9 cellular contexts compared by ENCODE assay signal in genomic region chr18:658947-659533, GRCh38. TPM values are rescaled to one million over a fixed set of nuclear protein-coding genes. Genes with fewer than 3 reads are reported as not detected.
DNase-seq lines count a peak whose midpoint lies in the region; TF ChIP-seq lines count a peak whose summit lies in the region.
"Had no signal": no experiment of that assay in that cellular context is flagged by ENCODE, and none has a peak within 500 bp of the region (broad histone marks: within the 10 kb centered on the region; RNA-seq: fewer than 3 reads in every experiment).

No MANE protein-coding gene starts in this region.

- no peaks in the 10 kb centered on the region for H3K27me3 ChIP-seq in DOHH2 (ENCODE audit: control insufficient read depth, low read length)
- no peaks in the 10 kb centered on the region for H3K27me3 ChIP-seq in OCI-LY1 (ENCODE audit: insufficient read depth, low read length)
- no peaks in the 10 kb centered on the region for H3K27me3 ChIP-seq in effector memory CD4-positive, alpha-beta T cell (replicated peaks; ENCODE audit: control insufficient read depth, insufficient read depth, low read length, poor library complexity, severe bottlenecking)
- H3K27me3 ChIP-seq in osteoblast (ENCODE audit: insufficient read depth, low read length), result no peaks in the 10 kb centered on the region
- H3K27me3 ChIP-seq in adrenal gland, result peaks cover 4% of the 10 kb centered on the region

- H3K79me2 ChIP-seq in DOHH2 (ENCODE audit: control insufficient read depth, low read length), result peaks cover 79% of the 10 kb centered on the region
- peaks cover 6% of the 10 kb centered on the region; the same call in 1 of the 2 replicates for H3K79me2 ChIP-seq in OCI-LY1 (ENCODE audit: insufficient read depth, low read length)
- H3K79me2 ChIP-seq in osteoblast (ENCODE audit: insufficient read depth, low read length), result peaks cover 32% of the 10 kb centered on the region

- H2AFZ ChIP-seq in OCI-LY1 (ENCODE audit: low read length) (no peak overlapping the region), osteoblast (ENCODE audit: low read length) (peak overlapping the region; percentile 96)

- WGBS in adrenal gland, 4 donors, result 81 to 88% (median 83%) methylated on average over 10 of the region's 10 CpGs

- no peak for TF ChIP-seq POLR2A in adrenal gland (IDR thresholded peaks at IDR 0.05)

- H3F3A ChIP-seq in DOHH2 (ENCODE audit: control insufficient read depth, insufficient read depth) (no peaks in the 10 kb centered on the region), OCI-LY1 (ENCODE audit: insufficient read depth, low read length) (no peaks in the 10 kb centered on the region)

- H4K20me1 ChIP-seq in DOHH2 (ENCODE audit: control insufficient read depth, insufficient read depth, low read depth, low read length), result no peaks in the 10 kb centered on the region
- H4K20me1 ChIP-seq in OCI-LY1 (ENCODE audit: insufficient read depth, low read length), result no peaks in the 10 kb centered on the region
- no peaks in the 10 kb centered on the region for H4K20me1 ChIP-seq in osteoblast (ENCODE audit: insufficient read depth, low read length)

- H3K9me2 ChIP-seq in DOHH2 (replicated peaks; ENCODE audit: control insufficient read depth, low read length) (no peaks in the 10 kb centered on the region), OCI-LY1 (ENCODE audit: low read depth, low read length) (no peaks in the 10 kb centered on the region)

- H3K9me3 ChIP-seq in DOHH2 (ENCODE audit: control insufficient read depth, insufficient read depth, low read length) (peaks cover 18% of the 10 kb centered on the region; the same call in 1 of the 2 replicates), OCI-LY1 (ENCODE audit: low read length) (no peaks in the 10 kb centered on the region), osteoblast (ENCODE audit: low read depth, low read length) (no peaks in the 10 kb centered on the region), adrenal gland (replicated peaks in 1 of 3) (no peaks in the 10 kb centered on the region)
- no peaks in the 10 kb centered on the region for H3K9me3 ChIP-seq in effector memory CD4-positive, alpha-beta T cell (ENCODE audit: control insufficient read depth, low read length)
- H3K9me3 ChIP-seq: gastrocnemius medialis had no signal

- intact Hi-C loops in adrenal gland (cut with DNase I), result no loop called here

- no peak for TF ChIP-seq CTCF in DOHH2 (IDR thresholded peaks at IDR 0.05; ENCODE audit: low read depth, low read length, poor library complexity, severe bottlenecking)
- no peak for TF ChIP-seq CTCF in OCI-LY1 (IDR thresholded peaks at IDR 0.05; ENCODE audit: low read length)
- TF ChIP-seq CTCF in osteoblast (IDR thresholded peaks at IDR 0.05; ENCODE audit: extremely low read depth, low read depth, low read length), result no peak
- TF ChIP-seq CTCF in adrenal gland (IDR thresholded peaks at IDR 0.05), result no peak

- H3K9ac ChIP-seq in OCI-LY1 (ENCODE audit: low read length), result peak overlapping the region; percentile 93

- DNase-seq in effector memory CD4-positive, alpha-beta T cell, result no peak
- DNase-seq in osteoblast (ENCODE audit: insufficient read length, low spot score, missing footprints), result no peak
- no peak for DNase-seq in hippocampal formation (lab: John Stamatoyannopoulos, UW)
- DNase-seq in globus pallidus (ENCODE audit: low spot score), result no peak
- DNase-seq in iPS-NIHi11 (ENCODE audit: low spot score), result no peak
- no peak for DNase-seq in adrenal gland

- peaks cover 33% of the 10 kb centered on the region for H3K4me1 ChIP-seq in DOHH2 (ENCODE audit: control insufficient read depth, low read length)
- peaks cover 9% of the 10 kb centered on the region for H3K4me1 ChIP-seq in OCI-LY1 (ENCODE audit: insufficient read depth, low read length, severe bottlenecking)
- peaks cover 10% of the 10 kb centered on the region for H3K4me1 ChIP-seq in effector memory CD4-positive, alpha-beta T cell (ENCODE audit: control insufficient read depth, insufficient read depth, low read length, poor library complexity, severe bottlenecking)
- H3K4me1 ChIP-seq in osteoblast (ENCODE audit: insufficient read depth, low read length), result peaks cover 8% of the 10 kb centered on the region
- peaks cover 0 to 9% of the 10 kb centered on the region in 2 donors for H3K4me1 ChIP-seq in adrenal gland (replicated peaks in 1 of 2)
- H3K4me1 ChIP-seq: gastrocnemius medialis had no signal

- peaks cover 47% of the 10 kb centered on the region for H3K36me3 ChIP-seq in DOHH2 (ENCODE audit: control insufficient read depth, low read length)
- H3K36me3 ChIP-seq in OCI-LY1 (ENCODE audit: insufficient read depth, low read length), result peaks cover 32% of the 10 kb centered on the region
- no peaks in the 10 kb centered on the region for H3K36me3 ChIP-seq in effector memory CD4-positive, alpha-beta T cell (ENCODE audit: control insufficient read depth, insufficient read depth, low read length)
- no peaks in the 10 kb centered on the region for H3K36me3 ChIP-seq in osteoblast (ENCODE audit: insufficient read depth, low read length)
- H3K36me3 ChIP-seq in adrenal gland (replicated peaks in 1 of 2), result no peaks in the 10 kb centered on the region
- H3K36me3 ChIP-seq: gastrocnemius medialis had no signal

- H3K27ac ChIP-seq in DOHH2 (ENCODE audit: low read depth, low read length), result peak overlapping the region; percentile 76
- peak overlapping the region; percentile 60 for H3K27ac ChIP-seq in OCI-LY1 (ENCODE audit: low read depth, low read length, poor library complexity, severe bottlenecking)
- H3K27ac ChIP-seq in effector memory CD4-positive, alpha-beta T cell (ENCODE audit: insufficient read depth, low read length, poor library complexity, severe bottlenecking), result no peak overlapping the region
- peak overlapping the region; percentile 56 for H3K27ac ChIP-seq in osteoblast (ENCODE audit: low read depth, low read length)
- no peak overlapping the region for H3K27ac ChIP-seq in adrenal gland
- H3K27ac ChIP-seq: gastrocnemius medialis had no signal

- H3K4me3 ChIP-seq in DOHH2 (ENCODE audit: low read length) (peak overlapping the region; percentile 79), OCI-LY1 (ENCODE audit: low read depth, low read length, poor library complexity, severe bottlenecking) (peak overlapping the region; percentile 83), osteoblast (ENCODE audit: insufficient read depth, low read length) (peak overlapping the region; percentile 95), adrenal gland (no peak overlapping the region)
- peak overlapping the region; percentile 82 for H3K4me3 ChIP-seq in effector memory CD4-positive, alpha-beta T cell (ENCODE audit: insufficient read depth, low read depth, low read length, poor library complexity, severe bottlenecking)

- H3K4me2 ChIP-seq in DOHH2 (ENCODE audit: low read length) (peak overlapping the region; percentile 88), OCI-LY1 (ENCODE audit: low read length) (peak overlapping the region; percentile 58), osteoblast (ENCODE audit: insufficient read depth, low read length) (peak overlapping the region; percentile 93)

RNA-seq across cellular contexts. Expression of gene TYMS, which starts 1.6 kb away (rescaled TPM):
- total RNA-seq in osteoblast (4.7 and 5.3 TPM in 2 replicates), adrenal gland (1 to 10 TPM in 7 of 8 donors, not detected in 1; 2.9 to 5.8 (median 3.8) TPM)
- 1 to 10 TPM in 2 of 3 donors, under 1 TPM in 1; 0.32 to 7.1 (median 1.1) TPM for polyA plus RNA-seq in adrenal gland

RNA-seq across cellular contexts. Expression of gene ENOSF1, which starts 53.4 kb away (rescaled TPM):
- total RNA-seq in osteoblast (47.0 and 56.3 TPM in 2 replicates), adrenal gland (100 to 1,000 TPM in 3 of 8 donors, 10 to 100 TPM in 5; 50.8 to 137 (median 80.8) TPM)
- 100 to 1,000 TPM in 2 of 3 donors, 10 to 100 TPM in 1; 67.1 to 196 (median 195) TPM for polyA plus RNA-seq in adrenal gland

Comparison
In these comparisons a context has a peak if more than half of its experiments do, and no peak if none do; other contexts are left out.
1. H3K27ac ChIP-seq: peak in DOHH2 (single experiment), OCI-LY1 (single experiment) and osteoblast (single experiment); none in effector memory CD4-positive, alpha-beta T cell (single experiment) and adrenal gland (0 of 5).
2. H3K4me3 ChIP-seq: peak in DOHH2 (single experiment), OCI-LY1 (single experiment), effector memory CD4-positive, alpha-beta T cell (single experiment) and osteoblast (single experiment); none in adrenal gland (0 of 4).
3. Peak in every context shown above with its lines, with median percentiles within 50 percentile points of each other: H3K4me2 ChIP-seq.